31 cellular contexts compared by ENCODE assay signal in the genomic region with DNA sequence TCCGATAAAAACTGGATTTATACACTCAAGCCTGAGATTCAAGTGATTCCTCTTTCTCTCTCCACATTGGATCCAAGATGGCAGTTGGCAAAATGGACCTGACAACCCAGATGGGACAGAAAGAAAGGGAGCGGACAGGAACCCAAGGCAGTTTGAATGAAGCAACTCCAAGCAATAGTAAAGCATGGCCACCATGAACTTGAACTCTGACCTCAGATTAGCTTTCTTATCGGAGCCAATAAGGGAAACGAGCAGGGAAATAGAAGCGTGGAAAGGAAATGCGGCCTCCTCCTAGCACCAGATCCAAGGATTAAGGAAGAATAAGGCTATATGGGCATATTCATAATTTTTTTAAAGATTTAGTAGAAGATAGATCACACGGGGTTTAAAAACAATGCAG.
A peak's percentile ranks its signal among the peaks of the same experiment; 100 is the strongest.
DNase-seq lines count a peak whose midpoint lies in the region; ATAC-seq, FAIRE-seq and TF ChIP-seq lines count a peak whose summit lies in the region.
"Had no signal": no experiment of that assay in that cellular context is flagged by ENCODE, and none has a peak within 500 bp of the region (broad histone marks: within the 10 kb centered on the region; RNA-seq: fewer than 3 reads in every experiment).

No MANE protein-coding gene starts in this region.

- no peak overlapping the region for H2AFZ ChIP-seq in K562 (ENCODE audit: low read depth, low read length)

- TF ChIP-seq POLR2A in K562 (conservative IDR thresholded peaks at IDR 0.05) = no peak

- H3K36me3 ChIP-seq in Panc1 (ENCODE audit: control insufficient read depth, insufficient read depth, low read length) (no peaks in the 10 kb centered on the region), K562 (ENCODE audit: control insufficient read depth, insufficient read depth, low read length) (no peaks in the 10 kb centered on the region)
- H3K36me3 ChIP-seq: BE2C; BLaER1; BLaER1 treated with 17β-estradiol and CSF1 and Interleukin-3, amounts not matched to agents 10 nM and 100 nM had no signal

- in situ Hi-C loops in Panc1 (cut with HindIII; ENCODE audit: low pct_unique_long_range_greater_than_20kb, low sequenced_read_pairs) (no loop called here), K562 (cut with MboI) (no loop called here)

- CTCF ChIA-PET in Panc1 (lab: Charles Lee) (no interaction called here), K562 (lab: Yijun Ruan, JAX; ENCODE audit: low intra/inter-chr PET ratio) (no interaction called here)

- H3K4me1 ChIP-seq in Panc1 (ENCODE audit: control insufficient read depth, insufficient read depth, low read length) (no peaks in the 10 kb centered on the region), K562 (replicated peaks in 1 of 2; ENCODE audit: control insufficient read depth in 2 of 2, insufficient read depth in 2 of 2, low read length in 2 of 2) (no peaks in the 10 kb centered on the region)
- H3K4me1 ChIP-seq: A549, BE2C, Caco-2 had no signal

- no peaks in the 10 kb centered on the region for H3K27me3 ChIP-seq in Panc1 (ENCODE audit: control insufficient read depth, insufficient read depth, low read length)
- H3K27me3 ChIP-seq in K562 (ENCODE audit: control insufficient read depth in 2 of 2, insufficient read depth in 2 of 2, low read length in 2 of 2) = no peaks in the 10 kb centered on the region
- H3K27me3 ChIP-seq: BLaER1; BLaER1 treated with 17β-estradiol and CSF1 and Interleukin-3, amounts not matched to agents 10 nM and 100 nM had no signal

- TF ChIP-seq CTCF in Panc1 (IDR thresholded peaks at IDR 0.05) = 0 out of 2 replicates have a peak, but pooled peaks have one; percentile 0
- no peak for TF ChIP-seq CTCF in K562 (IDR thresholded peaks at IDR 0.05 in 2 of 3, conservative IDR thresholded peaks at IDR 0.05 in 1 of 3; ENCODE audit: insufficient read depth in 2 of 3, low read depth in 1 of 3, low read length in 3 of 3)
- TF ChIP-seq CTCF in GM10266 (IDR thresholded peaks at IDR 0.05; ENCODE audit: control insufficient read depth, insufficient read depth, low read depth, missing control alignments) = no peak

- no peak for FAIRE-seq in K562 (lab: Jason Lieb, UNC)
- FAIRE-seq: A204.1, A549, D721Med had no signal

- no peak for TF ChIP-seq EP300 in K562 (IDR thresholded peaks at IDR 0.05; ENCODE audit: low read length)

- BruUV-seq in Panc1 (replicated peaks; lab: Mats Ljungman, UMichigan) = no TSS peak
- no TSS peak for BruUV-seq in K562 (replicated peaks; lab: Mats Ljungman, UMichigan)

- TF ChIP-seq RAD21 in K562 (CRISPR knock-in tag; conservative IDR thresholded peaks at IDR 0.05 in 1 of 2, IDR thresholded peaks at IDR 0.05 in 1 of 2) = no peak

- H3K9me1 ChIP-seq in K562 (ENCODE audit: control insufficient read depth, insufficient read depth, low read length) = no peaks in the 10 kb centered on the region

- H4K20me1 ChIP-seq in K562 (replicated peaks; ENCODE audit: control insufficient read depth, insufficient read depth, low read length) = no peaks in the 10 kb centered on the region
- H4K20me1 ChIP-seq: BLaER1; BLaER1 treated with 17β-estradiol and CSF1 and Interleukin-3, amounts not matched to agents 10 nM and 100 nM had no signal

- WGBS in K562 (ENCODE audit: insufficient coverage, low coverage, missing lambda C conversion rate) = 0% methylated on average over 7 of the region's 7 CpGs

- DNase-seq in Panc1 (ENCODE audit: low read depth, low spot score) (no peak), K562 (ENCODE audit: extremely low read depth in 1 of 4, low spot score in 3 of 4) (no peak), GM10266 (ENCODE audit: extremely low spot score) (no peak), AG08396 (ENCODE audit: low spot score) (no peak)
- DNase-seq: 8988T; ACHN; AML-193; BE2C; C1 segment of cervical spinal cord; Caco-2; Calu3; CD4-positive, alpha-beta memory T cell; CD4-positive, alpha-beta T cell; CD4-positive, CD25-positive, alpha-beta regulatory T cell; CD8-positive, alpha-beta memory T cell; CD8-positive, alpha-beta T cell; COR-L47; DMS 273 treated with DMSO at 0.1 percent for 48 hours; DMS153; DMS53; DMS79; DMS79 treated with DMSO at 0.1 percent for 48 hours; DND-41; EL had no signal

- H3K4me3 ChIP-seq in Panc1 (ENCODE audit: low read depth in 2 of 2, low read length in 2 of 2) = no peak overlapping the region
- no peak overlapping the region for H3K4me3 ChIP-seq in K562
- H3K4me3 ChIP-seq: A549; BLaER1; BLaER1 treated with 17β-estradiol and CSF1 and Interleukin-3, amounts not matched to agents 10 nM and 100 nM had no signal

- H3K4me2 ChIP-seq in K562 (ENCODE audit: insufficient read depth, low read length) = no peak overlapping the region
- H3K4me2 ChIP-seq: A549; BLaER1; BLaER1 treated with 17β-estradiol and CSF1 and Interleukin-3, amounts not matched to agents 10 nM and 100 nM had no signal

- no peak overlapping the region for H3K9ac ChIP-seq in K562 (ENCODE audit: insufficient read depth in 1 of 2, low read depth in 2 of 2, low read length in 2 of 2)
- H3K9ac ChIP-seq: BLaER1; BLaER1 treated with 17β-estradiol and CSF1 and Interleukin-3, amounts not matched to agents 10 nM and 100 nM had no signal

- intact Hi-C loops in Panc1 (cut with micrococcal nuclease; ENCODE audit: unreplicated experiment) (no loop called here), K562 (cut with micrococcal nuclease) (no loop called here)

- no peaks in the 10 kb centered on the region for H3K9me3 ChIP-seq in Panc1 (ENCODE audit: control insufficient read depth, insufficient read depth, low read depth, low read length)
- no peaks in the 10 kb centered on the region for H3K9me3 ChIP-seq in K562 (replicated peaks; ENCODE audit: control insufficient read depth, insufficient read depth, low read depth, low read length)
- H3K9me3 ChIP-seq: A549; BE2C; BLaER1; BLaER1 treated with 17β-estradiol and CSF1 and Interleukin-3, amounts not matched to agents 10 nM and 100 nM; Caco-2 had no signal

- H3K27ac ChIP-seq in Panc1 (ENCODE audit: low read length) (no peak overlapping the region), K562 (ENCODE audit: extremely low read depth, low read depth, low read length) (no peak overlapping the region)
- H3K27ac ChIP-seq: 22Rv1; A549; BLaER1; BLaER1 treated with 17β-estradiol and CSF1 and Interleukin-3, amounts not matched to agents 10 nM and 100 nM; C4-2B had no signal

- ATAC-seq in Panc1 (no peak), K562 (no peak)
- ATAC-seq: A549; CD8-positive, alpha-beta T cell had no signal

- POLR2A ChIA-PET in Panc1 (lab: Charles Lee) = no interaction called here
- POLR2A ChIA-PET in K562 (lab: Yijun Ruan, JAX) = no interaction called here

- no peaks in the 10 kb centered on the region for H3K79me2 ChIP-seq in K562 (ENCODE audit: control insufficient read depth, insufficient read depth, low read length)

TF ChIP-seq in K562, 482 proteins besides CTCF, POLR2A, EP300 and RAD21:
- TF ChIP-seq ZNF444 (CRISPR knock-in tag; IDR thresholded peaks at IDR 0.05) = no peak
- no peak for TF ChIP-seq CEBPG (CRISPR knock-in tag; IDR thresholded peaks at IDR 0.05)
- TF ChIP-seq CEBPG (tag; conservative IDR thresholded peaks at IDR 0.05 in 1 of 2, IDR thresholded peaks at IDR 0.05 in 1 of 2) = 0 out of 4 replicates have a peak, but pooled peaks of 1 of the 2 experiments have one; percentile 31
- TF ChIP-seq, protein P1, sequence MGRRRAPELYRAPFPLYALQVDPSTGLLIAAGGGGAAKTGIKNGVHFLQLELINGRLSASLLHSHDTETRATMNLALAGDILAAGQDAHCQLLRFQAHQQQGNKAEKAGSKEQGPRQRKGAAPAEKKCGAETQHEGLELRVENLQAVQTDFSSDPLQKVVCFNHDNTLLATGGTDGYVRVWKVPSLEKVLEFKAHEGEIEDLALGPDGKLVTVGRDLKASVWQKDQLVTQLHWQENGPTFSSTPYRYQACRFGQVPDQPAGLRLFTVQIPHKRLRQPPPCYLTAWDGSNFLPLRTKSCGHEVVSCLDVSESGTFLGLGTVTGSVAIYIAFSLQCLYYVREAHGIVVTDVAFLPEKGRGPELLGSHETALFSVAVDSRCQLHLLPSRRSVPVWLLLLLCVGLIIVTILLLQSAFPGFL (CRISPR knock-in tag; IDR thresholded peaks at IDR 0.05) = no peak
- no peak for TF ChIP-seq FOXO4 (CRISPR knock-in tag; IDR thresholded peaks at IDR 0.05)
- no peak for TF ChIP-seq ARNT (IDR thresholded peaks at IDR 0.05)
- peak; percentile 66; the same call in 1 of the 2 replicates for TF ChIP-seq NR2C1 (IDR thresholded peaks at IDR 0.05)
- TF ChIP-seq NR2C1 (tag; IDR thresholded peaks at IDR 0.05) = peak; percentile 90
- no peak for TF ChIP-seq NR2C2 (CRISPR knock-in tag; IDR thresholded peaks at IDR 0.05)
- TF ChIP-seq NR2C2 (tag; IDR thresholded peaks at IDR 0.05) = peak; percentile 79
- 0 out of 2 replicates have a peak, but pooled peaks have one; percentile 54 for TF ChIP-seq ZNF175 (CRISPR knock-in tag; IDR thresholded peaks at IDR 0.05; ENCODE audit: low read depth)
TF ChIP-seq in K562: peak in this region for 4.
